12 cellular contexts compared by ENCODE assay signal in the genomic region with DNA sequence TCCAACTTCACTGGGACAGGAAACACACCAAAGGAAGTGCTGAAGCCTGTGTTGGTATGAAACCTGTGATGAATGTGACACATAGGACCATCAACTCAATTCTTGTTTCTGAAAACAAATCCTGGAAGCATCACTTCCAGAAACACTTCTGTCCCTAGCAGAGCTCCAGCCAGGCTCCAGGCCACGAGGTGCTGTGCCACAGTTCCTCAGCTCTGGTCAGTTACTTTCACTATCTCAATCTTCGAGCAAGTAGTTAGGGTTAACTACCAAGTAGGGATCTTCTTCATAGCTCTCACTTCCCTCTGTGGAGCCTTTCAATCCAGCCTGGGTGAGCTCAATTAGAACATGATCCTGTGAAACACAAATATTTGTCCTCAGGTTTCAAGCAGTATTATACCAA.
DNase-seq lines count a peak whose midpoint lies in the region; ATAC-seq and TF ChIP-seq lines count a peak whose summit lies in the region.
"Had no signal": no experiment of that assay in that cellular context is flagged by ENCODE, and none has a peak within 500 bp of the region (broad histone marks: within the 10 kb centered on the region; RNA-seq: fewer than 3 reads in every experiment).

No MANE protein-coding gene starts in this region.

- no peak overlapping the region for H3K4me3 ChIP-seq in cardiac fibroblast (replicated peaks in 1 of 2; ENCODE audit: low read depth in 2 of 2, low read length in 2 of 2)
- H3K4me3 ChIP-seq: dorsolateral prefrontal cortex had no signal

- ATAC-seq in HG02885 (IDR thresholded peaks at IDR 0.05; ENCODE audit: poor library complexity, unreplicated experiment): peak; percentile 74

- peak; percentile 10 for DNase-seq in AG08395 (ENCODE audit: low spot score)
- DNase-seq in cardiac fibroblast (ENCODE audit: low read depth in 2 of 2): peak; percentile 22 to 40
- peak; percentile 20 for DNase-seq in medulla oblongata (ENCODE audit: extremely low spot score)
- no peak for DNase-seq in kidney tubule cell (ENCODE audit: low spot score)
- no peak for DNase-seq in activated CD4-positive, CD25-positive, alpha-beta regulatory T cell treated with anti-CD3 and anti-CD28 coated beads, Interleukin-2, amount 50 U/mL, for 72 hours
- no peak for DNase-seq in COLO668 (lab: John Stamatoyannopoulos, UW; ENCODE audit: unreplicated experiment)
- no peak for DNase-seq in ecto neural progenitor cell (ENCODE audit: low spot score)
- DNase-seq: activated CD4-positive, alpha-beta T cell treated with anti-CD3 and anti-CD28 coated beads, Interleukin-2, amount 50 U/mL, for 4 hours; CD8-positive, alpha-beta memory T cell; dorsolateral prefrontal cortex; NCI-H1436 treated with DMSO at 0.1 percent for 48 hours had no signal

- no peak for TF ChIP-seq CTCF in cardiac fibroblast (IDR thresholded peaks at IDR 0.05; ENCODE audit: low read depth, low read length)

Comparison
In these comparisons a context has a peak if more than half of its experiments do, and no peak if none do; other contexts are left out.
1. DNase-seq: peak in AG08395 (single experiment), cardiac fibroblast (2 of 2) and medulla oblongata (single experiment); none in kidney tubule cell (single experiment), activated CD4-positive, CD25-positive, alpha-beta regulatory T cell treated with anti-CD3 and anti-CD28 coated beads, Interleukin-2, amount 50 U/mL, for 72 hours (single experiment), COLO668 (single experiment) and ecto neural progenitor cell (single experiment).